In the genomic region with DNA sequence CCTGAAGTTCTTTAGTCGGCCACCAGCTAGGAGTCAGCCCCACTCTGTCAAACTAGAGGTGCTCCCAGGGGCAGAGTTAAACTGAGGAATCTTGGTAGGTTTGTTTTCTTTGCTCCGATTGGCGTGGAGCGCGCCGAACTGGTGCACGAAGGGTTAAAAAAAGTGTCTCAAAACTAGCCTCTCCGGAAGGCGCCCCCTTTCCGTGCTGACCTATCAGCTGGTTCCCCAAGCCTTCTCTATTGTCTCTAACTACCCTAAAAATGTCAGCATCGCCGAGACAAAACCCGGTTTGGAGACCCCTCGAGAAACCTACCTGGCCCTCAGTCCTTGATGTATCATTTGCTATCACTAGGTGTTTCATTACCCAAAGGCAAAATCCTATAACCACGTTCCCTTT, we compare ENCODE assay signal across 10 cellular contexts. TPM values are rescaled to one million over a fixed set of nuclear protein-coding genes. Genes with fewer than 3 reads are reported as not detected.
DNase-seq lines count a peak whose midpoint lies in the region; ATAC-seq and TF ChIP-seq lines count a peak whose summit lies in the region.
"Had no signal": no experiment of that assay in that cellular context is flagged by ENCODE, and none has a peak within 500 bp of the region (broad histone marks: within the 10 kb centered on the region; RNA-seq: fewer than 3 reads in every experiment).

No MANE protein-coding gene starts in this region.

- no peak overlapping the region for H3K4me3 Mint-ChIP-seq in T-helper 2 cell treated with Interferon-gamma antibody and Interleukin-4, amounts not matched to agents 5 μg/mL and 100 μg/mL, for 36 hours

- H3K27me3 ChIP-seq in SJCRH30: no peaks in the 10 kb centered on the region
- no peaks in the 10 kb centered on the region for H3K27me3 ChIP-seq in right cardiac atrium (ENCODE audit: control insufficient read depth, insufficient read depth)
- no peaks in the 10 kb centered on the region for H3K27me3 ChIP-seq in gastrocnemius medialis

- 3% methylated on average over 15 of the region's 15 CpGs for WGBS in right cardiac atrium

- in situ Hi-C loops in gastrocnemius medialis (cut with MboI; ENCODE audit: low sequenced_read_pairs in 4 of 4): loop anchor here (10.0 to 25.0 kb wide), 4 partner anchors 137 to 1315 kb away; no protein-coding TSS in a partner anchor

- H3K4me3 ChIP-seq in GM08714 (ENCODE audit: low read length): peak overlapping the region; percentile 51
- peak overlapping the region; percentile 73 for H3K4me3 ChIP-seq in SJCRH30
- peak overlapping the region; percentile 74 for H3K4me3 ChIP-seq in right cardiac atrium (ENCODE audit: low read length)
- peak overlapping the region; percentile 66 to 86 (median 70) for H3K4me3 ChIP-seq in gastrocnemius medialis

- H3K36me3 Mint-ChIP-seq in T-helper 2 cell treated with Interferon-gamma antibody and Interleukin-4, amounts not matched to agents 5 μg/mL and 100 μg/mL, for 36 hours (ENCODE audit: low read depth): no peaks in the 10 kb centered on the region

- peaks cover 58% of the 10 kb centered on the region for H3K27me3 Mint-ChIP-seq in T-helper 2 cell treated with Interferon-gamma antibody and Interleukin-4, amounts not matched to agents 5 μg/mL and 100 μg/mL, for 36 hours (ENCODE audit: low read depth)

- H3K27ac ChIP-seq in SJCRH30: peak overlapping the region; percentile 72
- H3K27ac ChIP-seq in right cardiac atrium (ENCODE audit: low read length): peak overlapping the region; percentile 25
- H3K27ac ChIP-seq in gastrocnemius medialis: peak overlapping the region; percentile 90 to 94 (median 92)

- H3K4me1 ChIP-seq in SJCRH30: peaks cover 25% of the 10 kb centered on the region
- H3K4me1 ChIP-seq in right cardiac atrium (ENCODE audit: control insufficient read depth, insufficient read depth, low read length): peaks cover 2% of the 10 kb centered on the region
- H3K4me1 ChIP-seq in gastrocnemius medialis: peaks cover 40 to 41% of the 10 kb centered on the region in 2 donors

- no peaks in the 10 kb centered on the region for H3K9me3 Mint-ChIP-seq in T-helper 2 cell treated with Interferon-gamma antibody and Interleukin-4, amounts not matched to agents 5 μg/mL and 100 μg/mL, for 36 hours

- no peak for ATAC-seq in right cardiac atrium
- ATAC-seq in gastrocnemius medialis: no peak
- no peak for ATAC-seq in HG03108 (IDR thresholded peaks at IDR 0.05; ENCODE audit: unreplicated experiment)
- ATAC-seq in GM19463 (IDR thresholded peaks at IDR 0.05; ENCODE audit: unreplicated experiment): no peak

- no peaks in the 10 kb centered on the region for H3K9me3 ChIP-seq in SJCRH30 (replicated peaks)
- no peaks in the 10 kb centered on the region for H3K9me3 ChIP-seq in right cardiac atrium (ENCODE audit: control insufficient read depth, low read length)
- no peaks in the 10 kb centered on the region for H3K9me3 ChIP-seq in gastrocnemius medialis

- peak in 1 of 5 experiments; percentile 7 for TF ChIP-seq CTCF in gastrocnemius medialis (IDR thresholded peaks at IDR 0.05 in 4 of 5, conservative IDR thresholded peaks at IDR 0.05 in 1 of 5)

- no peak overlapping the region for H3K27ac Mint-ChIP-seq in T-helper 2 cell treated with Interferon-gamma antibody and Interleukin-4, amounts not matched to agents 5 μg/mL and 100 μg/mL, for 36 hours

- H3K36me3 ChIP-seq in SJCRH30 (no peaks in the 10 kb centered on the region), gastrocnemius medialis (no peaks in the 10 kb centered on the region)

- DNase-seq in SJCRH30 (peak; percentile 77), right cardiac atrium (peak in 2 of 3 donors; percentile 47 to 75), gastrocnemius medialis (no peak), superior temporal gyrus (ENCODE audit: extremely low spot score) (no peak)
- no peak for DNase-seq in T-helper 2 cell treated with Interferon-gamma antibody and Interleukin-4, amounts not matched to agents 5 μg/mL and 100 μg/mL, for 36 hours (ENCODE audit: low spot score)
- DNase-seq: activated CD4-positive, alpha-beta T cell treated with anti-CD3 and anti-CD28 coated beads for 4 hours; small intestine had no signal

- intact Hi-C loops in right cardiac atrium (cut with DNase I) (loop anchor here in 2 of 4 donors (10.0 kb wide), 1 partner anchor 717 kb away; no protein-coding TSS in a partner anchor), gastrocnemius medialis (cut with DNase I; ENCODE audit: low total_unique reads) (loop anchor here (5.0 to 10.0 kb wide), 4 partner anchors 65 to 825 kb away; a partner anchor contains a TSS)

- TF ChIP-seq POLR2A in gastrocnemius medialis (IDR thresholded peaks at IDR 0.05): peak in 1 of 2 donors; percentile 19

- H3K4me1 Mint-ChIP-seq in T-helper 2 cell treated with Interferon-gamma antibody and Interleukin-4, amounts not matched to agents 5 μg/mL and 100 μg/mL, for 36 hours (ENCODE audit: low read depth): peaks cover 21% of the 10 kb centered on the region

RNA-seq across cellular contexts. Expression of a gene that starts 2.2 kb away (rescaled TPM):
- 22.1 and 24.4 TPM in 2 replicates for total RNA-seq in SJCRH30 (2014; rRNA removed; shearing (Covaris generic))
- total RNA-seq in right cardiac atrium: 1 to 10 TPM; 1.8 to 4.6 (median 4.0) TPM
- 0.88 TPM for polyA plus RNA-seq in right cardiac atrium
- 1 to 10 TPM in 1 of 4 donors, under 1 TPM in 3; 0.56 to 2.3 (median 0.86) TPM for total RNA-seq in gastrocnemius medialis

Comparison
In these comparisons a context has a peak if more than half of its experiments do, and no peak if none do; other contexts are left out.
1. DNase-seq: peak in SJCRH30 (2 of 2) and right cardiac atrium (2 of 3); none in gastrocnemius medialis (0 of 2), T-helper 2 cell treated with Interferon-gamma antibody and Interleukin-4, amounts not matched to agents 5 μg/mL and 100 μg/mL, for 36 hours (single experiment) and superior temporal gyrus (single experiment).
2. H3K27ac ChIP-seq: peak in every context shown above with its lines; median percentile 92 in gastrocnemius medialis; 72 in SJCRH30; 25 in right cardiac atrium.
3. Peak in every context shown above with its lines, with median percentiles within 50 percentile points of each other: H3K4me3 ChIP-seq.